In genomic region chr13:46796129-46796514, GRCh38 we compare ENCODE assay signal across 8 cellular contexts. TPM values are rescaled to one million over a fixed set of nuclear protein-coding genes. Genes with fewer than 3 reads are reported as not detected.
DNase-seq lines count a peak whose midpoint lies in the region; ATAC-seq and TF ChIP-seq lines count a peak whose summit lies in the region.

No MANE protein-coding gene starts in this region.

- no peak for ATAC-seq in naive B cell (ENCODE audit: low read depth in 2 of 2)

- H3K9me3 Mint-ChIP-seq in naive B cell = no peaks in the 10 kb centered on the region

- no peaks in the 10 kb centered on the region for H3K27me3 Mint-ChIP-seq in naive B cell

- peaks cover 37% of the 10 kb centered on the region for H3K36me3 ChIP-seq in KOPT-K1 (ENCODE audit: insufficient read depth, low read length)

- H3K27ac Mint-ChIP-seq in naive B cell = peak overlapping the region; percentile 89 to 99 (median 95)

- no peaks in the 10 kb centered on the region for H3K36me3 Mint-ChIP-seq in naive B cell

- DNase-seq in AG09309 (ENCODE audit: low read depth) (no peak), naive B cell (no peak), NCI-H2107 (lab: John Stamatoyannopoulos, UW) (no peak), NCI-H748 (lab: John Stamatoyannopoulos, UW; ENCODE audit: unreplicated experiment) (no peak), DMS153 treated with DMSO at 0.1 percent for 48 hours (lab: John Stamatoyannopoulos, UW; ENCODE audit: unreplicated experiment) (no peak)
- DNase-seq in activated effector memory CD4-positive, alpha-beta T cell treated with Interleukin-2 at 50 U/mL for 16 hours = no peak

- H3K4me3 Mint-ChIP-seq in naive B cell = peak overlapping the region; percentile 92 to 100 (median 97)

- H3K4me1 Mint-ChIP-seq in naive B cell = peaks cover 26 to 40% (median 34%) of the 10 kb centered on the region in 3 donors

- H3K27ac ChIP-seq in KOPT-K1 (ENCODE audit: low read depth, low read length, poor library complexity, severe bottlenecking) = peak overlapping the region; percentile 97
- H3K27ac ChIP-seq in cingulate gyrus (ENCODE audit: low read depth, low read length) = peak overlapping the region; percentile 81

- TF ChIP-seq CTCF in AG09309 (IDR thresholded peaks at IDR 0.05; ENCODE audit: control insufficient read depth, insufficient read depth, low read depth, low read length, missing control alignments) = peak; percentile 1

- H3K4me3 ChIP-seq in AG09309 (ENCODE audit: control insufficient read depth, low read depth, low read length) = peak overlapping the region; percentile 81

- H3K9me3 ChIP-seq in KOPT-K1 (ENCODE audit: insufficient read depth, low read length, poor library complexity, severe bottlenecking) = no peaks in the 10 kb centered on the region

RNA-seq across cellular contexts. Expression of gene ESD, which starts 0.8 kb away (rescaled TPM):
- 100 to 1,000 TPM in 5 of 6 donors, 10 to 100 TPM in 1; 96.9 to 178 (median 154) TPM for polyA plus RNA-seq in naive B cell (ENCODE audit: low read depth in 6 of 6)
